31 cellular contexts compared by ENCODE assay signal in the genomic region with DNA sequence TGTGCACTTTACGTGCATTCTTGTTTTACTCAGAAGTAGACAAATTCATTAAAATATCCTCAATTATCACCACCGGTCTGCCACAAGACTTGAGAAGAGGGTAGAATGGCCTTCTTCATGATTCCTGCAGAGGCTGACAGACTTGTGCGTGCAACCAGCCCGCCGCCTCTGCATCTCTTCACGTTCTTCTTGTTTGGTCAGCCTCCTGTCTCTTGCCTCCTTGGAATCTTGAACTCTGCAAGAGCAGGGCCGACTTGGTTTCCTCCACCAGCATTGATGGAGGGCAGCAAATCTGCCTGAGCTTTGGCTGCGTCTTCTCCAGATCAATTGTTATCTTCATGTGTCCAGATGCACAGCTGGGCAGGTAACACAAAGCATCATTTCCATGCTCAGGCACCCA. TPM values are rescaled to one million over a fixed set of nuclear protein-coding genes. Genes with fewer than 3 reads are reported as not detected.
"Had no signal": no experiment of that assay in that cellular context is flagged by ENCODE, and none has a peak within 500 bp of the region (broad histone marks: within the 10 kb centered on the region; RNA-seq: fewer than 3 reads in every experiment).

No MANE protein-coding gene starts in this region.

- H3K27me3 ChIP-seq: ovary, right lobe of liver, testis, tibial artery, transverse colon, uterus had no signal

- H3K36me3 Mint-ChIP-seq: natural killer cell treated with Interleukin-12 subunit alpha and Interleukin-12 subunit beta and Interleukin-15 and Interleukin-18, amount 100 ng/mL, for 72 hours; stimulated activated memory B cell treated with anti-CD40 and anti-IgM and Interleukin-4, amounts not matched to agents 10 μg/mL and 1 μg/mL and 100 μg/mL, for 72 hours; type B pancreatic cell had no signal

- DNase-seq: naive thymus-derived CD8-positive, alpha-beta T cell; occipital lobe; ovary; psoas muscle; right cardiac atrium; spleen; stimulated activated CD4-positive, alpha-beta T cell treated with anti-CD3 and anti-CD28 coated beads, Interleukin-12 subunit alpha, Interleukin-12 subunit beta, amount 100 ng/mL, for 4 hours; stimulated activated CD4-positive, alpha-beta T cell treated with anti-CD3 and anti-CD28 coated beads, Interleukin-1b, Interleukin-23, amount 100 ng/mL, for 48 hours; stimulated activated CD4-positive, alpha-beta T cell treated with anti-CD3 and anti-CD28 coated beads, Interleukin-4, amount 100 ng/mL, for 1 hour; stimulated activated CD4-positive, alpha-beta T cell treated with anti-CD3 and anti-CD28 coated beads, Interleukin-4, amount 100 ng/mL, for 4 hours; stimulated activated CD8-positive, alpha-beta memory T cell treated with anti-CD3 and anti-CD28 coated beads, Interleukin-4, amount 100 ng/mL, for 48 hours; stimulated activated naive CD4-positive, alpha-beta T cell; stimulated activated naive CD8-positive, alpha-beta T cell treated with anti-CD3 and anti-CD28 coated beads, Interleukin-15, amount 100 ng/mL, for 72 hours; stimulated activated naive CD8-positive, alpha-beta T cell treated with anti-CD3 and anti-CD28 coated beads, Interleukin-15, Interleukin-2, amounts not matched to agents 100 U/mL and 50 U/mL, for 24 hours; testis; transverse colon; upper lobe of right lung; uterus had no signal

- H3K9me3 Mint-ChIP-seq: natural killer cell treated with Interleukin-12 subunit alpha and Interleukin-12 subunit beta and Interleukin-15 and Interleukin-18, amount 100 ng/mL, for 72 hours; nephron progenitor cell; neural crest cell; stimulated activated naive CD8-positive, alpha-beta T cell treated with anti-CD3 and anti-CD28 coated beads, Interleukin-15, amount 100 ng/mL, for 72 hours; type B pancreatic cell had no signal

- H3K9me3 ChIP-seq: ovary, right lobe of liver, suprapubic skin, testis, tibial artery, transverse colon, upper lobe of right lung, uterus had no signal

- H3K4me2 ChIP-seq: smooth muscle cell had no signal

- H3K27ac Mint-ChIP-seq: naive thymus-derived CD8-positive, alpha-beta T cell; natural killer cell treated with Interleukin-12 subunit alpha and Interleukin-12 subunit beta and Interleukin-15 and Interleukin-18, amount 100 ng/mL, for 72 hours; nephron progenitor cell; progenitor cell of endocrine pancreas; stimulated activated memory B cell treated with anti-CD40 and anti-IgM and Interleukin-4, amounts not matched to agents 10 μg/mL and 1 μg/mL and 100 μg/mL, for 72 hours; stimulated activated naive CD8-positive, alpha-beta T cell treated with anti-CD3 and anti-CD28 coated beads, Interleukin-15, amount 100 ng/mL, for 72 hours; type B pancreatic cell had no signal

- H3K36me3 ChIP-seq: ovary, right lobe of liver, spleen, suprapubic skin, tibial artery, transverse colon, upper lobe of right lung, uterus had no signal

- ATAC-seq: naive thymus-derived CD8-positive, alpha-beta T cell; natural killer cell treated with Interleukin-12 subunit alpha and Interleukin-12 subunit beta and Interleukin-15 and Interleukin-18, amount 100 ng/mL, for 72 hours; right lobe of liver; stimulated activated memory B cell treated with anti-CD40 and anti-IgM and Interleukin-4, amounts not matched to agents 10 μg/mL and 1 μg/mL and 100 μg/mL, for 72 hours; stimulated activated naive CD8-positive, alpha-beta T cell treated with anti-CD3 and anti-CD28 coated beads, Interleukin-15, amount 100 ng/mL, for 72 hours; stimulated activated naive CD8-positive, alpha-beta T cell treated with anti-CD3 and anti-CD28 coated beads, Interleukin-15, Interleukin-2, amounts not matched to agents 100 U/mL and 50 U/mL, for 24 hours; upper lobe of right lung had no signal

- H3K4me1 ChIP-seq: parathyroid adenoma, spleen, suprapubic skin, testis, tibial artery, transverse colon, upper lobe of right lung, uterus had no signal

- H3K4me3 Mint-ChIP-seq: naive thymus-derived CD8-positive, alpha-beta T cell; natural killer cell treated with Interleukin-12 subunit alpha and Interleukin-12 subunit beta and Interleukin-15 and Interleukin-18, amount 100 ng/mL, for 72 hours; nephron progenitor cell; neural crest cell; stimulated activated memory B cell treated with anti-CD40 and anti-IgM and Interleukin-4, amounts not matched to agents 10 μg/mL and 1 μg/mL and 100 μg/mL, for 72 hours; stimulated activated naive CD8-positive, alpha-beta T cell treated with anti-CD3 and anti-CD28 coated beads, Interleukin-15, amount 100 ng/mL, for 72 hours; type B pancreatic cell had no signal

- H3K4me1 Mint-ChIP-seq: stimulated activated memory B cell treated with anti-CD40 and anti-IgM and Interleukin-4, amounts not matched to agents 10 μg/mL and 1 μg/mL and 100 μg/mL, for 72 hours; stimulated activated naive CD8-positive, alpha-beta T cell treated with anti-CD3 and anti-CD28 coated beads, Interleukin-15, amount 100 ng/mL, for 72 hours had no signal

- H2AFZ ChIP-seq: parathyroid adenoma had no signal

- H3K4me3 ChIP-seq: ovary, psoas muscle, right lobe of liver, skin epidermis, smooth muscle cell, spleen, suprapubic skin, testis, tibial artery, transverse colon, upper lobe of right lung, uterus had no signal

- H3K9ac ChIP-seq: parathyroid adenoma had no signal

- H3K27ac ChIP-seq: ovary, parathyroid adenoma, psoas muscle, right lobe of liver, skin epidermis, spleen, suprapubic skin, testis, tibial artery, transverse colon, upper lobe of right lung, uterus had no signal

RNA-seq across cellular contexts. Expression of a gene that starts 20.2 kb away (rescaled TPM):
- total RNA-seq: naive thymus-derived CD8-positive, alpha-beta T cell; natural killer cell treated with Interleukin-12 subunit alpha and Interleukin-12 subunit beta and Interleukin-15 and Interleukin-18, amount 100 ng/mL, for 72 hours; renal cortical epithelial cell; upper lobe of right lung had no signal
- polyA plus RNA-seq: naive thymus-derived CD8-positive, alpha-beta T cell had no signal
